Comparison of ENCODE assay signal across 2 cellular contexts in genomic region chr3:144586382-144586781, GRCh38.
TF ChIP-seq lines count a peak whose summit lies in the region.

No MANE protein-coding gene starts in this region.

TF ChIP-seq in HepG2, 621 proteins besides CTCF, POLR2A, EP300 and RAD21 (continued from another document):
- no peak for TF ChIP-seq NFAT5 (CRISPR knock-in tag; IDR thresholded peaks at IDR 0.05)
- no peak for TF ChIP-seq MYC (CRISPR knock-in tag; IDR thresholded peaks at IDR 0.05; ENCODE audit: borderline replicate concordance)
- peak; percentile 86 for TF ChIP-seq NFE2L2 (IDR thresholded peaks at IDR 0.05; ENCODE audit: low read length)
- peak; percentile 4; the same call in 1 of the 2 replicates for TF ChIP-seq CEBPB (IDR thresholded peaks at IDR 0.05; ENCODE audit: borderline replicate concordance, low read depth, low read length)
- 0 out of 4 replicates have a peak, but pooled peaks of 1 of the 2 experiments have one; percentile 2 for TF ChIP-seq MAFK (conservative IDR thresholded peaks at IDR 0.05 in 1 of 2, IDR thresholded peaks at IDR 0.05 in 1 of 2; ENCODE audit: low read length in 2 of 2)

TF ChIP-seq in SK-N-SH, 30 proteins besides CTCF, POLR2A, EP300 and RAD21 (continued from another document):
- TF ChIP-seq ZBTB33 (IDR thresholded peaks at IDR 0.05; ENCODE audit: borderline replicate concordance, low read depth) (no peak), ELF1 (IDR thresholded peaks at IDR 0.05) (no peak), SIN3A (IDR thresholded peaks at IDR 0.05; ENCODE audit: borderline replicate concordance, low read depth, low read length) (no peak), MXI1 (IDR thresholded peaks at IDR 0.05; ENCODE audit: low read depth, low read length) (no peak), POLR2AphosphoS5 (IDR thresholded peaks at IDR 0.05; ENCODE audit: low read depth, low read length) (no peak), JUND (IDR thresholded peaks at IDR 0.05) (no peak), FOSL2 (IDR thresholded peaks at IDR 0.05; ENCODE audit: borderline replicate concordance, low read depth) (no peak)
